In the genomic region with DNA sequence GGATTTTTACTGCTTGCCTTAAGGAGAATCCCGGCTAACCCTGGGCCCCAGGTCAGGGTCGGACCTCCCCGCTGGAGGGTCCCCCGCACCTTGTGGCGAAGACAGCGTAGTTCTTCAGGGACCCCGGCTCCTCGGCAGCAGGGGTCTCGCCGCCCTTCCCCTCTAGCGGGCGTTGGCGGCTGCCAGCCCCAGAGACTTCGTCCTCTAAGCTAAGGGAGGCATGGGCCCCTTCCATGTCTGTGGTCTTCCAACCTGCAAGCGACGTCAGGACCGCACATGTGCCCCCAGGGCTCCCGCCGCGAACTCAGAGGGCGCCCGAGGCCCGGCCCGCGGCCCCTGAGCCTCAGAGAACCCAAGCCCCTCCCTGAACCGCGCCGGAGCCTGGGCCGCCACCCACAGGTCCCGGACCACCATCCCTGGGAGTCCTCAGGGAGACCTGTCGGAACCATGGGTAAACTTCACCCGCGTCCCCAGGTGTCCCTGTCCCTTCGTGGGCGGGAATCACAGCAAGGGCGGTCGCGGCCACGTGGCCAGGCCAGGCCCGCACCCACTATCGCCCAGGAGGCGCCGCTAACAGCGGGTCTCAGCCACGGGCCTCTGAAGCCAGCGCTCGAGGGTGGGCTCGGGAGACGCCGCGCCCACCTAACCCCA, we compare ENCODE assay signal across 5 cellular contexts. TPM values are rescaled to one million over a fixed set of nuclear protein-coding genes. Genes with fewer than 3 reads are reported as not detected.
DNase-seq lines count a peak whose midpoint lies in the region; ATAC-seq and TF ChIP-seq lines count a peak whose summit lies in the region.

No MANE protein-coding gene starts in this region.

- peaks cover 0 to 49% (median 41%) of the 10 kb centered on the region in 5 donors for H3K4me1 ChIP-seq in subcutaneous abdominal adipose tissue (ENCODE audit: control insufficient read depth in 5 of 5, insufficient read depth in 5 of 5, low read length in 5 of 5)

- H3K27ac ChIP-seq in subcutaneous abdominal adipose tissue (ENCODE audit: low read depth, low read length) (no peak overlapping the region), caudate nucleus (ENCODE audit: low read depth, low read length) (no peak overlapping the region)

- peaks cover 4 to 9% (median 5%) of the 10 kb centered on the region in 5 donors for H3K36me3 ChIP-seq in subcutaneous abdominal adipose tissue (ENCODE audit: control insufficient read depth in 5 of 5, insufficient read depth in 5 of 5, low read length in 5 of 5)

- H3K4me1 Mint-ChIP-seq in activated CD8-positive, alpha-beta T cell treated with anti-CD3 and anti-CD28 coated beads, Interleukin-2, amount 10 ng/mL, durations not matched to agents 7 days and 5 days (ENCODE audit: low read depth) = peaks cover 43% of the 10 kb centered on the region

- no peak overlapping the region for H3K27ac Mint-ChIP-seq in activated CD8-positive, alpha-beta T cell treated with anti-CD3 and anti-CD28 coated beads, Interleukin-2, amount 10 ng/mL, durations not matched to agents 7 days and 5 days

- no peak for ATAC-seq in activated CD8-positive, alpha-beta T cell treated with anti-CD3 and anti-CD28 coated beads, Interleukin-2, amount 10 ng/mL, durations not matched to agents 7 days and 5 days
- ATAC-seq in GM19397 (IDR thresholded peaks at IDR 0.05; ENCODE audit: unreplicated experiment) = no peak

- no peaks in the 10 kb centered on the region for H3K9me3 ChIP-seq in subcutaneous abdominal adipose tissue (ENCODE audit: control insufficient read depth in 5 of 5, low read length in 5 of 5)

- peaks cover 0 to 2% (median 0%) of the 10 kb centered on the region in 5 donors for H3K27me3 ChIP-seq in subcutaneous abdominal adipose tissue (ENCODE audit: control insufficient read depth in 5 of 5, insufficient read depth in 4 of 5, low read length in 5 of 5)

- H3K27me3 Mint-ChIP-seq in activated CD8-positive, alpha-beta T cell treated with anti-CD3 and anti-CD28 coated beads, Interleukin-2, amount 10 ng/mL, durations not matched to agents 7 days and 5 days (ENCODE audit: low read depth) = no peaks in the 10 kb centered on the region

- TF ChIP-seq CTCF in foreskin fibroblast (IDR thresholded peaks at IDR 0.05; ENCODE audit: low read depth, low read length) = no peak

- POLR2A ChIA-PET in activated CD8-positive, alpha-beta T cell treated with anti-CD3 and anti-CD28 coated beads, Interleukin-2, amount 10 ng/mL, durations not matched to agents 7 days and 5 days (lab: Charles Lee) = interaction anchor here (1.0 kb wide), 1 partner anchor 25 kb away, joined by 4 read pairs; no protein-coding TSS in a partner anchor

- H3K4me3 Mint-ChIP-seq in activated CD8-positive, alpha-beta T cell treated with anti-CD3 and anti-CD28 coated beads, Interleukin-2, amount 10 ng/mL, durations not matched to agents 7 days and 5 days = peak overlapping the region; percentile 28

- CTCF ChIA-PET in activated CD8-positive, alpha-beta T cell treated with anti-CD3 and anti-CD28 coated beads, Interleukin-2, amount 10 ng/mL, durations not matched to agents 7 days and 5 days (lab: Charles Lee) = interaction anchor here (1.0 to 4.1 kb wide), 5 partner anchors 9 to 43 kb away, joined by 3 to 23 read pairs (median 15); a partner anchor contains a TSS

- peak; percentile 19 for DNase-seq in activated CD8-positive, alpha-beta T cell treated with anti-CD3 and anti-CD28 coated beads, Interleukin-2, amount 10 ng/mL, durations not matched to agents 7 days and 5 days
- DNase-seq in foreskin fibroblast (peak in 1 of 2 donors; percentile 15), caudate nucleus (lab: John Stamatoyannopoulos, UW) (no peak)

- H3K4me3 ChIP-seq in foreskin fibroblast (ENCODE audit: low read depth in 1 of 2, low read length in 2 of 2) = peak overlapping the region; percentile 44 to 49
- peak overlapping the region in 4 of 5 donors; percentile 17 to 54 (median 39) for H3K4me3 ChIP-seq in subcutaneous abdominal adipose tissue (ENCODE audit: low read depth in 1 of 5, low read length in 5 of 5)

- peak overlapping the region in 2 of 5 donors; percentile 21 to 45 for H3K9ac ChIP-seq in subcutaneous abdominal adipose tissue (ENCODE audit: low read length in 5 of 5)

- peaks cover 55% of the 10 kb centered on the region for H3K36me3 Mint-ChIP-seq in activated CD8-positive, alpha-beta T cell treated with anti-CD3 and anti-CD28 coated beads, Interleukin-2, amount 10 ng/mL, durations not matched to agents 7 days and 5 days (ENCODE audit: low read depth)

- H3K9me3 Mint-ChIP-seq in activated CD8-positive, alpha-beta T cell treated with anti-CD3 and anti-CD28 coated beads, Interleukin-2, amount 10 ng/mL, durations not matched to agents 7 days and 5 days (ENCODE audit: insufficient read depth) = no peaks in the 10 kb centered on the region

RNA-seq across cellular contexts. Expression of a gene that starts 0.6 kb away (rescaled TPM):
- 10 to 100 TPM; 27.9 to 33.3 TPM for total RNA-seq in activated CD8-positive, alpha-beta T cell treated with anti-CD3 and anti-CD28 coated beads, Interleukin-2, amount 10 ng/mL, durations not matched to agents 7 days and 5 days

RNA-seq across cellular contexts. Expression of a gene that starts 2.9 kb away (rescaled TPM):
- 1 to 10 TPM; 6.8 to 8.1 TPM for total RNA-seq in activated CD8-positive, alpha-beta T cell treated with anti-CD3 and anti-CD28 coated beads, Interleukin-2, amount 10 ng/mL, durations not matched to agents 7 days and 5 days

RNA-seq across cellular contexts. Expression of a gene that starts 11.1 kb away (rescaled TPM):
- total RNA-seq in activated CD8-positive, alpha-beta T cell treated with anti-CD3 and anti-CD28 coated beads, Interleukin-2, amount 10 ng/mL, durations not matched to agents 7 days and 5 days = 100 to 1,000 TPM; 110 to 113 TPM

RNA-seq across cellular contexts. Expression of a gene that starts 29.3 kb away (rescaled TPM):
- 10 to 100 TPM; 53.0 to 61.2 TPM for total RNA-seq in activated CD8-positive, alpha-beta T cell treated with anti-CD3 and anti-CD28 coated beads, Interleukin-2, amount 10 ng/mL, durations not matched to agents 7 days and 5 days
